In the genomic region with DNA sequence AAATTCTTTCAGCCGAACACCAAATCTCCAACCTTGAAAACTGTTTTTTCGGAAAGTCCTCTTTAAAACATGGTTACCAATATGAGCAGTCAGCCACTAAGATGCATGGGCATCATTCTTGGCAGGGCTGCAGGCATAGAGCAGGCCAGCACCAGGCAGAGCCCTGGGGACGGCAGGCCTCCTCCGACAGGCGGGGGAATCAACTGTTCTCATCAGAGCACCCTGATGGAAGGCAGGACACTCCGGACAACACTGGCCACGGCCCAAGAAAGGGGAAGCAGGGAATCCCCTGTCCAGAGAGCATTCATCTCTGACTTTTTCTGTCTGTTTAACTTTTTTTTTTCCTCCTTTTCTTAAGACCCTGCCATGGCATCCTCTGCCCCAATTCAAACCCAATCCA, we compare ENCODE assay signal across 15 cellular contexts. TPM values are rescaled to one million over a fixed set of nuclear protein-coding genes. Genes with fewer than 3 reads are reported as not detected.
DNase-seq lines count a peak whose midpoint lies in the region; ATAC-seq and TF ChIP-seq lines count a peak whose summit lies in the region.
"Had no signal": no experiment of that assay in that cellular context is flagged by ENCODE, and none has a peak within 500 bp of the region (broad histone marks: within the 10 kb centered on the region; RNA-seq: fewer than 3 reads in every experiment).

No MANE protein-coding gene starts in this region.

- TF ChIP-seq POLR2A in spleen (IDR thresholded peaks at IDR 0.05) = no peak

- H3K27ac ChIP-seq in endodermal cell (ENCODE audit: low read depth, low read length) = no peak overlapping the region
- peak overlapping the region; percentile 49 to 89 (median 83) for H3K27ac ChIP-seq in spleen

- WGBS in endodermal cell (ENCODE audit: insufficient coverage in 1 of 2, insufficient read length in 1 of 2), 2 experiments = 88 to 94% methylated on average over 7 of the region's 7 CpGs
- 34 to 76% (median 56%) methylated on average over 7 of the region's 7 CpGs for WGBS in spleen, 5 donors

- H3K36me3 Mint-ChIP-seq in T-cell = peaks cover 11% of the 10 kb centered on the region
- no peaks in the 10 kb centered on the region for H3K36me3 Mint-ChIP-seq in endodermal cell (ENCODE audit: low read depth)
- peaks cover 4% of the 10 kb centered on the region for H3K36me3 Mint-ChIP-seq in activated T-cell treated with anti-CD3 and anti-CD28 coated beads, Interleukin-2, amount 50 U/mL, for 4 hours (ENCODE audit: insufficient read depth)

- DNase-seq in T-cell (no peak), endodermal cell (peak; percentile 51), spleen (no peak), BE2C (no peak)
- no peak for DNase-seq in activated T-cell treated with anti-CD3 and anti-CD28 coated beads, Interleukin-2, amount 50 U/mL, for 4 hours
- DNase-seq: activated CD4-positive, alpha-beta T cell treated with anti-CD3 and anti-CD28 coated beads, Interleukin-2, amount 10 ng/mL, durations not matched to agents 7 days and 5 days; activated naive CD8-positive, alpha-beta T cell treated with anti-CD3 and anti-CD28 coated beads, Interleukin-2, amount 50 U/mL, for 24 hours; activated T-cell treated with anti-CD3 and anti-CD28 coated beads, Interleukin-2, amount 50 U/mL, for 48 hours; central memory CD4-positive, alpha-beta T cell; NCI-H1694; NCI-H446; SHP77 treated with DMSO at 0.1 percent for 48 hours; stimulated activated naive CD4-positive, alpha-beta T cell had no signal

- H3K9me3 ChIP-seq in endodermal cell (ENCODE audit: control insufficient read depth, low read length) = no peaks in the 10 kb centered on the region
- H3K9me3 ChIP-seq in spleen = peaks cover 0 to 21% (median 16%) of the 10 kb centered on the region in 8 donors
- no peaks in the 10 kb centered on the region for H3K9me3 ChIP-seq in BE2C
- H3K9me3 ChIP-seq: ovary had no signal

- peaks cover 34 to 42% (median 39%) of the 10 kb centered on the region in 3 donors for H3K4me1 Mint-ChIP-seq in T-cell
- peaks cover 6% of the 10 kb centered on the region for H3K4me1 Mint-ChIP-seq in endodermal cell
- peaks cover 26% of the 10 kb centered on the region for H3K4me1 Mint-ChIP-seq in activated T-cell treated with anti-CD3 and anti-CD28 coated beads, Interleukin-2, amount 50 U/mL, for 4 hours (ENCODE audit: low read depth)

- no peak overlapping the region for H3K9ac ChIP-seq in endodermal cell (ENCODE audit: extremely low read depth, low read length, poor library complexity, severe bottlenecking)

- ATAC-seq in T-cell (replicated peaks in 1 of 4) = no peak
- ATAC-seq in activated T-cell treated with anti-CD3 and anti-CD28 coated beads, Interleukin-2, amount 50 U/mL, for 4 hours = no peak
- ATAC-seq: activated naive CD8-positive, alpha-beta T cell treated with anti-CD3 and anti-CD28 coated beads, Interleukin-2, amount 50 U/mL, for 24 hours had no signal

- H3K4me1 ChIP-seq in endodermal cell (ENCODE audit: control insufficient read depth, insufficient read depth, low read length) (peaks cover 3% of the 10 kb centered on the region), spleen (peaks cover 11 to 80% (median 54%) of the 10 kb centered on the region in 6 donors), BE2C (peaks cover 14% of the 10 kb centered on the region)

- H3K27ac Mint-ChIP-seq in T-cell (peak overlapping the region; percentile 19 to 36), endodermal cell (no peak overlapping the region)
- H3K27ac Mint-ChIP-seq: activated CD4-positive, alpha-beta T cell treated with anti-CD3 and anti-CD28 coated beads, Interleukin-2, amount 10 ng/mL, durations not matched to agents 7 days and 5 days; activated naive CD8-positive, alpha-beta T cell treated with anti-CD3 and anti-CD28 coated beads, Interleukin-2, amount 50 U/mL, for 24 hours had no signal

- peak overlapping the region in 1 of 3 donors; percentile 73 for H3K4me3 Mint-ChIP-seq in T-cell
- no peak overlapping the region for H3K4me3 Mint-ChIP-seq in endodermal cell
- no peak overlapping the region for H3K4me3 Mint-ChIP-seq in activated T-cell treated with anti-CD3 and anti-CD28 coated beads, Interleukin-2, amount 50 U/mL, for 4 hours
- H3K4me3 Mint-ChIP-seq: activated CD4-positive, alpha-beta T cell treated with anti-CD3 and anti-CD28 coated beads, Interleukin-2, amount 10 ng/mL, durations not matched to agents 7 days and 5 days; activated naive CD8-positive, alpha-beta T cell treated with anti-CD3 and anti-CD28 coated beads, Interleukin-2, amount 50 U/mL, for 24 hours had no signal

- H3K27me3 Mint-ChIP-seq in T-cell (peaks cover 0 to 4% of the 10 kb centered on the region in 2 donors), endodermal cell (ENCODE audit: insufficient read depth) (peaks cover 51% of the 10 kb centered on the region)
- peaks cover 2% of the 10 kb centered on the region for H3K27me3 Mint-ChIP-seq in activated T-cell treated with anti-CD3 and anti-CD28 coated beads, Interleukin-2, amount 50 U/mL, for 4 hours (ENCODE audit: low read depth)

- H3K9me3 Mint-ChIP-seq in T-cell = peaks cover 5 to 17% (median 14%) of the 10 kb centered on the region in 3 donors
- peaks cover 21% of the 10 kb centered on the region for H3K9me3 Mint-ChIP-seq in endodermal cell
- peaks cover 19% of the 10 kb centered on the region for H3K9me3 Mint-ChIP-seq in activated T-cell treated with anti-CD3 and anti-CD28 coated beads, Interleukin-2, amount 50 U/mL, for 4 hours

- intact Hi-C loops in spleen (cut with DNase I; ENCODE audit: low total_unique reads) = no loop called here

- H3K27me3 ChIP-seq in endodermal cell (ENCODE audit: control insufficient read depth, insufficient read depth, low read length, poor library complexity, severe bottlenecking) (peaks cover 13% of the 10 kb centered on the region), spleen (replicated peaks in 1 of 7) (peaks cover 0 to 44% (median 0%) of the 10 kb centered on the region in 7 donors), BE2C (no peaks in the 10 kb centered on the region)
- H3K27me3 ChIP-seq: ovary had no signal

- H3K36me3 ChIP-seq in endodermal cell (ENCODE audit: control insufficient read depth, insufficient read depth, low read length) (no peaks in the 10 kb centered on the region), spleen (no peaks in the 10 kb centered on the region), BE2C (no peaks in the 10 kb centered on the region)
- H3K36me3 ChIP-seq: ovary had no signal

- H3K4me3 ChIP-seq in endodermal cell (ENCODE audit: low read length) (no peak overlapping the region), spleen (no peak overlapping the region), BE2C (ENCODE audit: low read depth, low read length) (no peak overlapping the region)
- H3K4me3 ChIP-seq: ovary had no signal

- CTCF ChIA-PET in T-cell (lab: Charles Lee) = interaction anchor here (0.6 to 1.1 kb wide), 8 partner anchors 25 to 557 kb away, joined by 3 to 8 read pairs (median 4); no protein-coding TSS in a partner anchor

- TF ChIP-seq CTCF in endodermal cell (conservative IDR thresholded peaks at IDR 0.05) = no peak
- TF ChIP-seq CTCF in spleen (IDR thresholded peaks at IDR 0.05 in 8 of 11, conservative IDR thresholded peaks at IDR 0.05 in 3 of 11) = no peak
- TF ChIP-seq CTCF in BE2C (IDR thresholded peaks at IDR 0.05; ENCODE audit: low read depth, low read length) = no peak

- POLR2A ChIA-PET in T-cell (lab: Charles Lee) = interaction anchor here in 1 of 2 donors (0.5 kb wide), 1 partner anchor 20 kb away, joined by 3 read pairs; no protein-coding TSS in a partner anchor

RNA-seq across cellular contexts. Expression of a gene that starts 1.4 kb away (rescaled TPM):
- total RNA-seq in T-cell = 10 to 100 TPM in 1 of 5 donors, 1 to 10 TPM in 4; 4.8 to 10.1 (median 5.0) TPM
- total RNA-seq in endodermal cell = 1 to 10 TPM; 2.3 to 9.1 TPM
- polyA plus RNA-seq in endodermal cell (2013, experiment 1 of 2) = 4.0 TPM
- 4.1 TPM for polyA plus RNA-seq in endodermal cell (2013, experiment 2 of 2)
- total RNA-seq in spleen = 100 to 1,000 TPM; 106 to 455 (median 187) TPM
- polyA plus RNA-seq in spleen = 10 to 100 TPM; 11.9 to 81.1 (median 28.4) TPM
- 1 to 10 TPM; 5.3 to 9.2 (median 8.2) TPM for total RNA-seq in activated T-cell treated with anti-CD3 and anti-CD28 coated beads, Interleukin-2, amount 50 U/mL, for 4 hours
- 19.0 TPM for polyA plus RNA-seq in BE2C (2012; ENCODE audit: insufficient read depth, insufficient read length, low read depth)

RNA-seq across cellular contexts. Expression of a gene that starts 11.3 kb away (rescaled TPM):
- total RNA-seq in T-cell (1 to 10 TPM; 2.9 to 4.6 (median 3.0) TPM), endodermal cell (1 to 10 TPM; 1.1 to 1.9 TPM), spleen (1 to 10 TPM; 1.6 to 5.1 (median 2.8) TPM)
- 19.3 TPM for polyA plus RNA-seq in endodermal cell (2013, experiment 1 of 2)
- 17.8 TPM for polyA plus RNA-seq in endodermal cell (2013, experiment 2 of 2)
- polyA plus RNA-seq in spleen = 1 to 10 TPM in 2 of 3 donors, under 1 TPM in 1; 0.67 to 2.5 (median 1.3) TPM
- total RNA-seq in activated T-cell treated with anti-CD3 and anti-CD28 coated beads, Interleukin-2, amount 50 U/mL, for 4 hours = under 1 TPM; 0.49 to 0.71 (median 0.66) TPM
- polyA plus RNA-seq in BE2C (2012; ENCODE audit: insufficient read depth, insufficient read length, low read depth) = 637 TPM
- polyA plus RNA-seq: CD14-positive monocyte had no signal

RNA-seq across cellular contexts. Expression of a gene that starts 34.8 kb away (rescaled TPM):
- total RNA-seq in T-cell = 10 to 100 TPM; 24.0 to 37.0 (median 31.8) TPM
- total RNA-seq in endodermal cell = 1 to 10 TPM; 2.0 to 3.0 TPM
- 4.3 TPM for polyA plus RNA-seq in endodermal cell (2013, experiment 1 of 2)
- 4.0 TPM for polyA plus RNA-seq in endodermal cell (2013, experiment 2 of 2)
- total RNA-seq in spleen = 1 to 10 TPM in 6 of 7 donors, under 1 TPM in 1; 0.66 to 3.8 (median 2.8) TPM
- 1 to 10 TPM; 1.8 to 3.7 (median 1.9) TPM for polyA plus RNA-seq in spleen
- 1 to 10 TPM; 5.8 to 7.3 (median 6.7) TPM for total RNA-seq in activated T-cell treated with anti-CD3 and anti-CD28 coated beads, Interleukin-2, amount 50 U/mL, for 4 hours
- 41.6 TPM for polyA plus RNA-seq in BE2C (2012; ENCODE audit: insufficient read depth, insufficient read length, low read depth)

RNA-seq across cellular contexts. Expression of a gene that starts 38.8 kb away (rescaled TPM):
- total RNA-seq in T-cell = 10 to 100 TPM; 72.4 to 83.0 (median 74.8) TPM
- 10 to 100 TPM; 35.9 to 37.2 TPM for total RNA-seq in endodermal cell
- 27.6 TPM for polyA plus RNA-seq in endodermal cell (2013, experiment 1 of 2)
- 25.8 TPM for polyA plus RNA-seq in endodermal cell (2013, experiment 2 of 2)
- 10 to 100 TPM; 22.5 to 42.6 (median 29.1) TPM for total RNA-seq in spleen
- 10 to 100 TPM; 12.9 to 21.1 (median 17.2) TPM for polyA plus RNA-seq in spleen
- total RNA-seq in activated T-cell treated with anti-CD3 and anti-CD28 coated beads, Interleukin-2, amount 50 U/mL, for 4 hours = 10 to 100 TPM; 48.1 to 54.6 (median 48.5) TPM
- polyA plus RNA-seq in BE2C (2012; ENCODE audit: insufficient read depth, insufficient read length, low read depth) = 56.9 TPM

RNA-seq across cellular contexts. Expression of a gene that starts 58.9 kb away (rescaled TPM):
- total RNA-seq in T-cell (10 to 100 TPM in 4 of 5 donors, 1 to 10 TPM in 1; 9.8 to 16.0 (median 11.9) TPM), endodermal cell (1 to 10 TPM; 2.5 to 3.0 TPM), spleen (1 to 10 TPM; 1.5 to 5.0 (median 2.9) TPM)
- polyA plus RNA-seq in endodermal cell (2013, experiment 1 of 2) = 5.1 TPM
- 4.0 TPM for polyA plus RNA-seq in endodermal cell (2013, experiment 2 of 2)
- polyA plus RNA-seq in spleen = 1 to 10 TPM; 1.1 to 3.7 (median 2.6) TPM
- total RNA-seq in activated T-cell treated with anti-CD3 and anti-CD28 coated beads, Interleukin-2, amount 50 U/mL, for 4 hours = 1 to 10 TPM; 2.4 to 3.4 (median 3.3) TPM
- 5.9 TPM for polyA plus RNA-seq in BE2C (2012; ENCODE audit: insufficient read depth, insufficient read length, low read depth)
- polyA plus RNA-seq: CD14-positive monocyte had no signal

Comparison
In these comparisons a context has a peak if more than half of its experiments do, and no peak if none do; other contexts are left out.
1. RNA of a gene that starts 1.4 kb away (total RNA-seq): 106 to 455 TPM in spleen; 2.3 to 9.1 TPM in endodermal cell, 5.3 to 9.2 TPM in activated T-cell treated with anti-CD3 and anti-CD28 coated beads, Interleukin-2, amount 50 U/mL, for 4 hours and 4.8 to 10.1 TPM in T-cell; every median in the first group is over 4 times any median in the second.